ENCODE assay signal across 10 cellular contexts in genomic region chr2:96156926-96157648, GRCh38. TPM values are rescaled to one million over a fixed set of nuclear protein-coding genes. Genes with fewer than 3 reads are reported as not detected.
DNase-seq lines count a peak whose midpoint lies in the region; ATAC-seq, FAIRE-seq and TF ChIP-seq lines count a peak whose summit lies in the region.
"Had no signal": no experiment of that assay in that cellular context is flagged by ENCODE, and none has a peak within 500 bp of the region (broad histone marks: within the 10 kb centered on the region; RNA-seq: fewer than 3 reads in every experiment).

No MANE protein-coding gene starts in this region.

- no peak overlapping the region for H3K4me3 Mint-ChIP-seq in astrocyte (ENCODE audit: unreplicated experiment)
- no peak overlapping the region for H3K4me3 Mint-ChIP-seq in Calu3 (ENCODE audit: low read depth, unreplicated experiment)

- H3K4me1 Mint-ChIP-seq in astrocyte (ENCODE audit: low read depth, unreplicated experiment) (no peaks in the 10 kb centered on the region), Calu3 (ENCODE audit: low read depth, unreplicated experiment) (no peaks in the 10 kb centered on the region)

- CTCF ChIA-PET in Calu3 (lab: Charles Lee), result no interaction called here

- H3K36me3 ChIP-seq in DND-41 (ENCODE audit: insufficient read depth, low read length) (no peaks in the 10 kb centered on the region), astrocyte (ENCODE audit: insufficient read depth, low read length) (no peaks in the 10 kb centered on the region)

- H3K9ac ChIP-seq in DND-41 (ENCODE audit: low read depth, low read length) (no peak overlapping the region), astrocyte (ENCODE audit: low read length) (no peak overlapping the region)

- peak; percentile 38 for DNase-seq in DND-41
- no peak for DNase-seq in astrocyte (ENCODE audit: low read depth)
- DNase-seq in superior temporal gyrus (ENCODE audit: extremely low spot score), result no peak
- no peak for DNase-seq in Calu3
- DNase-seq in Right ventricle myocardium inferior (ENCODE audit: missing footprints), result no peak
- DNase-seq in H4 (ENCODE audit: low spot score), result no peak
- DNase-seq: NCI-H226 had no signal

- peaks cover 56% of the 10 kb centered on the region for H3K27me3 Mint-ChIP-seq in astrocyte (ENCODE audit: low read depth, unreplicated experiment)
- H3K27me3 Mint-ChIP-seq in Calu3 (ENCODE audit: unreplicated experiment), result peaks cover 66% of the 10 kb centered on the region

- peaks cover 5% of the 10 kb centered on the region for H3K9me3 Mint-ChIP-seq in astrocyte (ENCODE audit: unreplicated experiment)
- H3K9me3 Mint-ChIP-seq in Calu3 (ENCODE audit: low read depth, unreplicated experiment), result no peaks in the 10 kb centered on the region

- TF ChIP-seq CTCF in DND-41 (IDR thresholded peaks at IDR 0.05; ENCODE audit: borderline replicate concordance, extremely low read depth, low read length, poor library complexity, severe bottlenecking), result no peak
- TF ChIP-seq CTCF in astrocyte (IDR thresholded peaks at IDR 0.05; ENCODE audit: insufficient read depth, low read depth, low read length), result no peak
- no peak for TF ChIP-seq CTCF in Calu3 (IDR thresholded peaks at IDR 0.05; ENCODE audit: unreplicated experiment)

- H3K4me2 ChIP-seq in DND-41 (ENCODE audit: insufficient read depth, low read length), result no peak overlapping the region
- peak overlapping the region; percentile 48 for H3K4me2 ChIP-seq in astrocyte (ENCODE audit: low read length)

- H3K79me2 ChIP-seq in DND-41 (ENCODE audit: insufficient read depth, low read length) (no peaks in the 10 kb centered on the region), astrocyte (ENCODE audit: insufficient read depth, low read length) (no peaks in the 10 kb centered on the region)

- H2AFZ ChIP-seq in DND-41 (ENCODE audit: low read depth, low read length) (no peak overlapping the region), astrocyte (ENCODE audit: low read depth, low read length) (no peak overlapping the region)

- FAIRE-seq in astrocyte (lab: Jason Lieb, UNC), result no peak

- H3K4me1 ChIP-seq in DND-41 (ENCODE audit: insufficient read depth, low read length) (peaks cover 15% of the 10 kb centered on the region), astrocyte (ENCODE audit: insufficient read depth, low read length) (peaks cover 8% of the 10 kb centered on the region)

- H4K20me1 ChIP-seq in DND-41 (ENCODE audit: insufficient read depth, low read length) (no peaks in the 10 kb centered on the region; the same call in 1 of the 2 replicates), astrocyte (ENCODE audit: insufficient read depth, low read length) (no peaks in the 10 kb centered on the region)

- H3K27me3 ChIP-seq in DND-41 (ENCODE audit: insufficient read depth, low read length, poor library complexity) (no peaks in the 10 kb centered on the region), astrocyte (ENCODE audit: insufficient read depth, low read length) (no peaks in the 10 kb centered on the region)

- H3K9me3 ChIP-seq in DND-41 (ENCODE audit: insufficient read depth, low read length, severe bottlenecking) (no peaks in the 10 kb centered on the region), astrocyte (ENCODE audit: insufficient read depth, low read depth, low read length) (no peaks in the 10 kb centered on the region)

- intact Hi-C loops in Calu3 (cut with micrococcal nuclease; ENCODE audit: unreplicated experiment) (no loop called here), Right ventricle myocardium inferior (cut with DNase I) (no loop called here)

- H3K27ac Mint-ChIP-seq in astrocyte (ENCODE audit: unreplicated experiment) (no peak overlapping the region), Calu3 (ENCODE audit: unreplicated experiment) (no peak overlapping the region)

- H3K36me3 Mint-ChIP-seq in astrocyte (ENCODE audit: low read depth, unreplicated experiment) (no peaks in the 10 kb centered on the region), Calu3 (ENCODE audit: insufficient read depth, unreplicated experiment) (no peaks in the 10 kb centered on the region)

- BruUV-seq in Calu3 (replicated peaks; lab: Mats Ljungman, UMichigan), result no TSS peak

- H3K4me3 ChIP-seq in DND-41 (ENCODE audit: low read depth in 1 of 2, low read length in 2 of 2), result no peak overlapping the region
- no peak overlapping the region for H3K4me3 ChIP-seq in astrocyte (ENCODE audit: insufficient read depth, low read depth, low read length)
- H3K4me3 ChIP-seq: skin epidermis had no signal

- ATAC-seq in DND-41 (ENCODE audit: insufficient read depth, low read depth) (peak; percentile 45), GM19351 (IDR thresholded peaks at IDR 0.05; ENCODE audit: unreplicated experiment) (peak; percentile 23), HG03139 (IDR thresholded peaks at IDR 0.05; ENCODE audit: unreplicated experiment) (peak; percentile 43), Right ventricle myocardium inferior (no peak)

- H3K27ac ChIP-seq in DND-41 (ENCODE audit: low read length) (no peak overlapping the region), astrocyte (ENCODE audit: low read depth, low read length) (no peak overlapping the region)

RNA-seq across cellular contexts. Expression of gene DUSP2, which starts 11.8 kb away (rescaled TPM):
- total RNA-seq in astrocyte (0.84 and 0.95 TPM in 2 replicates), Calu3 (2022) (4.1 and 5.9 TPM in 2 replicates), Right ventricle myocardium inferior (1.3 TPM)
- 16.4 and 17.7 TPM in 2 replicates for total RNA-seq in H4 (2014; rRNA removed; shearing (Covaris generic))

RNA-seq across cellular contexts. Expression of gene ASTL, which starts 18.8 kb away (rescaled TPM):
- not detected in 2 replicates for total RNA-seq in astrocyte
- not detected in 2 replicates for total RNA-seq in Calu3 (2022)
- not detected for total RNA-seq in Right ventricle myocardium inferior
- total RNA-seq in H4 (2014; rRNA removed; shearing (Covaris generic)), result not detected in 2 replicates

RNA-seq across cellular contexts. Expression of gene ADRA2B, which starts 40.7 kb away (rescaled TPM):
- total RNA-seq in astrocyte (not detected in 2 replicates), Calu3 (2022) (0.22 TPM in 1 of 2 replicates, not detected in the other), Right ventricle myocardium inferior (6.9 TPM)
- total RNA-seq in H4 (2014; rRNA removed; shearing (Covaris generic)), result 0.10 TPM in 1 of 2 replicates, not detected in the other

RNA-seq across cellular contexts. Expression of gene STARD7, which starts 51.5 kb away (rescaled TPM):
- total RNA-seq in astrocyte (101 and 103 TPM in 2 replicates), Calu3 (2022) (119 and 123 TPM in 2 replicates), Right ventricle myocardium inferior (194 TPM)
- 169 and 170 TPM in 2 replicates for total RNA-seq in H4 (2014; rRNA removed; shearing (Covaris generic))
